Comparison of ENCODE assay signal across 14 cellular contexts in the genomic region with DNA sequence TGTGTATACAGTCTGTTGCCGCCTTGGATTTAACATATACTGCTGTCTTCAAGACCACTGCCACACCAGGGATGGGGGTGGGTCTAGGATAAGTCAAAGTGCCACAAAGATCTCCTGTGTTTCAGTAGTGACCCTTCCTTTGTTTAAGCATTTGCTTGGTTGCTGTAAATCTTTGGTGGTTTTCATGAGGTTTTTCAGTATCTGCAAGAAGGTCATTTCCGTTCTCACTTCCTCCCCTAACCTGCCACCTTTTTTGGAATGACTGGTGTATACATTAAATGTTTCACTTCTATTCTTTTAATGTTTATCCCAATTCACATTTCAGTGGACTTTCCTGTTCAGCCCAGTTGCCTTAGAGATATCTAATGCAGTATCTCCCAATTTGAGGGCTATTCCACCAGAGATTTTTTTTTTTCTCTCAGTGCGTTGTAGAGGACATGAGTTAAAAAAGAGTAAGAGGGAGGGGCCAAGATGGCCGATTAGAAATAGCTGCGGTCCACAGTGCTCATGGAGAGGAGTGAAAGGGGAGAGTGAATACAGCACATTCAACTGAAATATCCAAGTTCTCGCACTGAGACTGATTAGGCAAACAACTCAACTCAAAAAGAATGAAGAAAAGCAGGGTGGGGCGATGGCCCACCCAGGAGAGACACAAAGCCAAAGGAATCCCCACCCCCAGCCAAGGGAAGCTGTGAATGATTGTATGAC. TPM values are rescaled to one million over a fixed set of nuclear protein-coding genes. Genes with fewer than 3 reads are reported as not detected.
A peak's percentile ranks its signal among the peaks of the same experiment; 100 is the strongest.
DNase-seq lines count a peak whose midpoint lies in the region; ATAC-seq, FAIRE-seq and TF ChIP-seq lines count a peak whose summit lies in the region.
"Had no signal": no experiment of that assay in that cellular context is flagged by ENCODE, and none has a peak within 500 bp of the region (broad histone marks: within the 10 kb centered on the region; RNA-seq: fewer than 3 reads in every experiment).

No MANE protein-coding gene starts in this region.

- H3K79me2 ChIP-seq in OCI-LY7 (ENCODE audit: insufficient read depth, low read depth, low read length) (peaks cover 16% of the 10 kb centered on the region; the same call in 1 of the 2 replicates), trophoblast cell (ENCODE audit: control insufficient read depth, insufficient read depth, low read length, poor library complexity) (peaks cover 2% of the 10 kb centered on the region), GM23248 (ENCODE audit: insufficient read depth) (peaks cover 89% of the 10 kb centered on the region)

- H3K4me3 ChIP-seq in GM12865 (ENCODE audit: low read depth, low read length) (no peak overlapping the region), OCI-LY7 (ENCODE audit: low read depth, low read length, poor library complexity, severe bottlenecking) (no peak overlapping the region), trophoblast cell (ENCODE audit: low read depth, low read length) (no peak overlapping the region), GM23248 (no peak overlapping the region)
- H3K4me3 ChIP-seq: mucosa of descending colon had no signal

- no TSS peak for BruUV-seq in OCI-LY7 (replicated peaks; lab: Mats Ljungman, UMichigan)

- H3K36me3 ChIP-seq in OCI-LY7 (ENCODE audit: insufficient read depth, low read length) (peaks cover 61% of the 10 kb centered on the region), trophoblast cell (ENCODE audit: control insufficient read depth in 1 of 2, insufficient read depth in 2 of 2, low read length in 2 of 2) (peaks cover 9 to 15% of the 10 kb centered on the region in 2 experiments), GM23248 (ENCODE audit: low read depth) (peaks cover 46% of the 10 kb centered on the region)

- peaks cover 7% of the 10 kb centered on the region; the same call in 1 of the 2 replicates for H3F3A ChIP-seq in GM23248 (ENCODE audit: insufficient read depth)

- H3K9me3 ChIP-seq in OCI-LY7 (ENCODE audit: low read length) (no peaks in the 10 kb centered on the region), trophoblast cell (ENCODE audit: insufficient read depth, low read depth, low read length) (no peaks in the 10 kb centered on the region), GM23248 (ENCODE audit: low read depth) (no peaks in the 10 kb centered on the region)
- H3K9me3 ChIP-seq: mucosa of descending colon had no signal

- no peak for FAIRE-seq in D721Med (lab: Jason Lieb, UNC)

- no peak overlapping the region for H3K14ac ChIP-seq in trophoblast cell (ENCODE audit: low read length)

- no peaks in the 10 kb centered on the region for H4K20me1 ChIP-seq in OCI-LY7 (ENCODE audit: insufficient read depth, low read length)
- 0 out of 2 replicates have a peak, but pooled peaks cover 10% of the 10 kb centered on the region for H4K20me1 ChIP-seq in GM23248 (ENCODE audit: insufficient read depth)

- in situ Hi-C loops in GM23248 (cut with MboI): no loop called here

- WGBS in trophoblast cell (ENCODE audit: extremely low coverage, insufficient coverage, insufficient read length): no CpG with 5 or more reads among the region's 7 CpGs
- 96% methylated on average over 7 of the region's 7 CpGs for WGBS in GM23248 (ENCODE audit: low coverage in 1 of 2, low lambda C conversion rate in 2 of 2, missing lambda C conversion rate in 2 of 2), 2 experiments

- H3K4me2 ChIP-seq in OCI-LY7 (ENCODE audit: low read length) (peak overlapping the region; percentile 37), trophoblast cell (ENCODE audit: low read length) (no peak overlapping the region), GM23248 (ENCODE audit: unreplicated experiment) (no peak overlapping the region)

- H2AK5ac ChIP-seq in trophoblast cell (ENCODE audit: low read length): no peak overlapping the region

- no peaks in the 10 kb centered on the region for H3K79me1 ChIP-seq in trophoblast cell (ENCODE audit: low read length)

- H3K27me3 ChIP-seq in trophoblast cell (ENCODE audit: insufficient read depth, low read length) (no peaks in the 10 kb centered on the region), GM23248 (replicated peaks; ENCODE audit: insufficient read depth) (no peaks in the 10 kb centered on the region)

- no peak overlapping the region for H4K12ac ChIP-seq in trophoblast cell (ENCODE audit: low read depth, low read length)

- H3K9me2 ChIP-seq in OCI-LY7 (ENCODE audit: insufficient read depth, low read length) (no peaks in the 10 kb centered on the region), GM23248 (ENCODE audit: insufficient read depth) (no peaks in the 10 kb centered on the region)

- TF ChIP-seq CTCF in GM12865 (IDR thresholded peaks at IDR 0.05; ENCODE audit: insufficient read depth, low read depth, low read length, missing control alignments) (no peak), OCI-LY7 (conservative IDR thresholded peaks at IDR 0.05; ENCODE audit: low read length) (no peak), D721Med (IDR thresholded peaks at IDR 0.05; ENCODE audit: insufficient read depth, missing control alignments) (no peak)

- H4K8ac ChIP-seq in trophoblast cell (ENCODE audit: low read depth, low read length): no peak overlapping the region

- ATAC-seq in GM19351 (IDR thresholded peaks at IDR 0.05; ENCODE audit: unreplicated experiment) (peak; percentile 96), HG02938 (IDR thresholded peaks at IDR 0.05; ENCODE audit: unreplicated experiment) (peak; percentile 95)
- ATAC-seq: HCT116, mucosa of descending colon had no signal

- no peak overlapping the region for H3K23ac ChIP-seq in trophoblast cell (ENCODE audit: low read length)

- H2BK12ac ChIP-seq in trophoblast cell (ENCODE audit: low read length): no peak overlapping the region

- DNase-seq in GM12865 (ENCODE audit: low read depth): peak; percentile 73
- DNase-seq in OCI-LY7 (ENCODE audit: low spot score): peak; percentile 23
- DNase-seq in D721Med (ENCODE audit: insufficient read length, low spot score): no peak
- DNase-seq in trophoblast cell: no peak
- no peak for DNase-seq in COLO829 (ENCODE audit: low spot score)
- DNase-seq in GM23248: no peak
- DNase-seq: mucosa of descending colon; NCI-H146; RPMI8226; stimulated activated CD4-positive, alpha-beta T cell treated with anti-CD3 and anti-CD28 coated beads, Interleukin-12 subunit alpha, Interleukin-12 subunit beta, amount 100 ng/mL, for 4 hours; substantia nigra had no signal

- H2AFZ ChIP-seq in OCI-LY7 (ENCODE audit: low read length) (no peak overlapping the region), trophoblast cell (ENCODE audit: insufficient read depth, low read length, poor library complexity) (no peak overlapping the region), GM23248 (no peak overlapping the region)

- H3K27ac ChIP-seq in OCI-LY7 (ENCODE audit: low read depth, low read length, poor library complexity, severe bottlenecking) (no peak overlapping the region), trophoblast cell (ENCODE audit: low read depth, low read length) (no peak overlapping the region), GM23248 (no peak overlapping the region)

- H2BK120ac ChIP-seq in trophoblast cell (ENCODE audit: insufficient read depth, low read length, poor library complexity): no peak overlapping the region

- H4K91ac ChIP-seq in trophoblast cell (ENCODE audit: low read depth, low read length): no peak overlapping the region

- POLR2A ChIA-PET in OCI-LY7 (lab: Charles Lee): no interaction called here

- intact Hi-C loops in OCI-LY7 (cut with micrococcal nuclease; ENCODE audit: unreplicated experiment): no loop called here

- H3K4ac ChIP-seq in trophoblast cell (ENCODE audit: low read depth, low read length): no peak overlapping the region

- CTCF ChIA-PET in OCI-LY7 (lab: Charles Lee; ENCODE audit: unreplicated experiment): no interaction called here

- H3K9ac ChIP-seq in trophoblast cell (ENCODE audit: low read length) (no peak overlapping the region), GM23248 (no peak overlapping the region)

- H2BK5ac ChIP-seq in trophoblast cell (ENCODE audit: low read depth, low read length, poor library complexity): no peak overlapping the region

- no peak overlapping the region for H3K18ac ChIP-seq in trophoblast cell (ENCODE audit: low read length)

- H3K4me1 ChIP-seq in OCI-LY7 (ENCODE audit: insufficient read depth, low read length, poor library complexity, severe bottlenecking) (peaks cover 12% of the 10 kb centered on the region), trophoblast cell (ENCODE audit: control insufficient read depth in 1 of 2, insufficient read depth in 2 of 2, low read length in 2 of 2) (peaks cover 0 to 2% of the 10 kb centered on the region in 2 experiments), GM23248 (ENCODE audit: insufficient read depth) (no peaks in the 10 kb centered on the region)

RNA-seq across cellular contexts. Expression of gene USP47, which starts 43.2 kb away (rescaled TPM):
- 35.2 and 44.1 TPM in 2 replicates for total RNA-seq in OCI-LY7 (2014; rRNA removed; shearing (Covaris generic))
- 39.4 and 42.2 TPM in 2 replicates for total RNA-seq in OCI-LY7 (2022)
- polyA plus RNA-seq in trophoblast cell (2013): 30.9 and 31.7 TPM in 2 replicates
- 53.0 and 58.8 TPM in 2 replicates for total RNA-seq in GM23248 (2014; rRNA removed; shearing (Covaris generic))
- polyA plus RNA-seq in GM23248 (2016; fragmentation: Nextera tagmentation; extraction: Ambion mirVana): 35.9 and 36.3 TPM in 2 replicates

Comparison
In these comparisons a context has a peak if more than half of its experiments do, and no peak if none do; other contexts are left out.
1. DNase-seq: peak in GM12865 (single experiment) and OCI-LY7 (single experiment); none in D721Med (single experiment), trophoblast cell (0 of 2), COLO829 (single experiment) and GM23248 (single experiment).